18 cellular contexts compared by ENCODE assay signal in genomic region chr6:23647045-23647444, GRCh38.
"Had no signal": no experiment of that assay in that cellular context is flagged by ENCODE, and none has a peak within 500 bp of the region (broad histone marks: within the 10 kb centered on the region; RNA-seq: fewer than 3 reads in every experiment).

No MANE protein-coding gene starts in this region.

- H3K27me3 Mint-ChIP-seq: activated CD4-positive, alpha-beta memory T cell treated with anti-CD3 and anti-CD28 coated beads, Interleukin-2, amount 10 ng/mL, durations not matched to agents 7 days and 5 days; activated CD4-positive, alpha-beta T cell treated with anti-CD3 and anti-CD28 coated beads, Interleukin-2, amount 10 ng/mL, durations not matched to agents 24 days and 14 days; natural killer cell treated with Interleukin-12 subunit alpha and Interleukin-12 subunit beta and Interleukin-15 and Interleukin-18, amount 100 ng/mL, for 72 hours; stimulated activated naive B cell treated with anti-CD40 and anti-IgM and Interleukin-4, amounts not matched to agents 10 μg/mL and 1 μg/mL and 100 μg/mL, for 72 hours; type B pancreatic cell had no signal

- H3K4me1 Mint-ChIP-seq: activated CD4-positive, alpha-beta memory T cell treated with anti-CD3 and anti-CD28 coated beads, Interleukin-2, amount 10 ng/mL, durations not matched to agents 7 days and 5 days; activated CD4-positive, alpha-beta T cell treated with anti-CD3 and anti-CD28 coated beads, Interleukin-2, amount 10 ng/mL, durations not matched to agents 24 days and 14 days; stimulated activated naive B cell treated with anti-CD40 and anti-IgM and Interleukin-4, amounts not matched to agents 10 μg/mL and 1 μg/mL and 100 μg/mL, for 72 hours had no signal

- H3K9me3 Mint-ChIP-seq: activated CD4-positive, alpha-beta T cell treated with anti-CD3 and anti-CD28 coated beads, Interleukin-2, amount 10 ng/mL, durations not matched to agents 24 days and 14 days; activated naive CD4-positive, alpha-beta T cell treated with anti-CD3 and anti-CD28 coated beads for 36 hours; stimulated activated naive B cell treated with anti-CD40 and anti-IgM and Interleukin-4, amounts not matched to agents 10 μg/mL and 1 μg/mL and 100 μg/mL, for 72 hours; type B pancreatic cell had no signal

- DNase-seq: activated CD4-positive, alpha-beta memory T cell treated with anti-CD3 and anti-CD28 coated beads, Interleukin-2, amount 10 ng/mL, durations not matched to agents 7 days and 5 days; activated CD4-positive, alpha-beta T cell treated with anti-CD3 and anti-CD28 coated beads, Interleukin-2, amount 10 ng/mL, durations not matched to agents 24 days and 14 days; activated effector memory CD4-positive, alpha-beta T cell treated with Interleukin-2 at 50 U/mL for 16 hours; activated naive CD4-positive, alpha-beta T cell treated with anti-CD3 and anti-CD28 coated beads for 36 hours; activated T-cell treated with anti-CD3 and anti-CD28 coated beads, Interleukin-2, amount 50 U/mL, for 72 hours; amygdala; heart left ventricle; left cardiac atrium; ovary; stimulated activated CD4-positive, alpha-beta T cell treated with anti-CD3 and anti-CD28 coated beads, Interleukin-2, amount 100 ng/mL, for 48 hours; stimulated activated CD8-positive, alpha-beta memory T cell treated with anti-CD3 and anti-CD28 coated beads, Interleukin-4, amount 100 ng/mL, for 48 hours; stimulated activated naive B cell treated with anti-CD40 and anti-IgM and Interleukin-4, amounts not matched to agents 10 μg/mL and 1 μg/mL and 100 μg/mL, for 72 hours; testis had no signal

- H3K4me3 Mint-ChIP-seq: activated CD4-positive, alpha-beta memory T cell treated with anti-CD3 and anti-CD28 coated beads, Interleukin-2, amount 10 ng/mL, durations not matched to agents 7 days and 5 days; activated CD4-positive, alpha-beta T cell treated with anti-CD3 and anti-CD28 coated beads, Interleukin-2, amount 10 ng/mL, durations not matched to agents 24 days and 14 days; activated naive CD4-positive, alpha-beta T cell treated with anti-CD3 and anti-CD28 coated beads for 36 hours; activated T-cell treated with anti-CD3 and anti-CD28 coated beads, Interleukin-2, amount 50 U/mL, for 72 hours; natural killer cell treated with Interleukin-12 subunit alpha and Interleukin-12 subunit beta and Interleukin-15 and Interleukin-18, amount 100 ng/mL, for 72 hours; stimulated activated naive B cell treated with anti-CD40 and anti-IgM and Interleukin-4, amounts not matched to agents 10 μg/mL and 1 μg/mL and 100 μg/mL, for 72 hours; type B pancreatic cell had no signal

- H3K27ac Mint-ChIP-seq: activated CD4-positive, alpha-beta memory T cell treated with anti-CD3 and anti-CD28 coated beads, Interleukin-2, amount 10 ng/mL, durations not matched to agents 7 days and 5 days; activated CD4-positive, alpha-beta T cell treated with anti-CD3 and anti-CD28 coated beads, Interleukin-2, amount 10 ng/mL, durations not matched to agents 24 days and 14 days; activated naive CD4-positive, alpha-beta T cell treated with anti-CD3 and anti-CD28 coated beads for 36 hours; activated T-cell treated with anti-CD3 and anti-CD28 coated beads, Interleukin-2, amount 50 U/mL, for 72 hours; natural killer cell treated with Interleukin-12 subunit alpha and Interleukin-12 subunit beta and Interleukin-15 and Interleukin-18, amount 100 ng/mL, for 72 hours; stimulated activated naive B cell treated with anti-CD40 and anti-IgM and Interleukin-4, amounts not matched to agents 10 μg/mL and 1 μg/mL and 100 μg/mL, for 72 hours; type B pancreatic cell had no signal

- H3K4me3 ChIP-seq: cardiac muscle cell, gastroesophageal sphincter, heart left ventricle, ovary, prostate gland, testis had no signal

- H3K36me3 Mint-ChIP-seq: natural killer cell treated with Interleukin-12 subunit alpha and Interleukin-12 subunit beta and Interleukin-15 and Interleukin-18, amount 100 ng/mL, for 72 hours; stimulated activated naive B cell treated with anti-CD40 and anti-IgM and Interleukin-4, amounts not matched to agents 10 μg/mL and 1 μg/mL and 100 μg/mL, for 72 hours; type B pancreatic cell had no signal
